Comparison of ENCODE assay signal across 8 cellular contexts in the genomic region with DNA sequence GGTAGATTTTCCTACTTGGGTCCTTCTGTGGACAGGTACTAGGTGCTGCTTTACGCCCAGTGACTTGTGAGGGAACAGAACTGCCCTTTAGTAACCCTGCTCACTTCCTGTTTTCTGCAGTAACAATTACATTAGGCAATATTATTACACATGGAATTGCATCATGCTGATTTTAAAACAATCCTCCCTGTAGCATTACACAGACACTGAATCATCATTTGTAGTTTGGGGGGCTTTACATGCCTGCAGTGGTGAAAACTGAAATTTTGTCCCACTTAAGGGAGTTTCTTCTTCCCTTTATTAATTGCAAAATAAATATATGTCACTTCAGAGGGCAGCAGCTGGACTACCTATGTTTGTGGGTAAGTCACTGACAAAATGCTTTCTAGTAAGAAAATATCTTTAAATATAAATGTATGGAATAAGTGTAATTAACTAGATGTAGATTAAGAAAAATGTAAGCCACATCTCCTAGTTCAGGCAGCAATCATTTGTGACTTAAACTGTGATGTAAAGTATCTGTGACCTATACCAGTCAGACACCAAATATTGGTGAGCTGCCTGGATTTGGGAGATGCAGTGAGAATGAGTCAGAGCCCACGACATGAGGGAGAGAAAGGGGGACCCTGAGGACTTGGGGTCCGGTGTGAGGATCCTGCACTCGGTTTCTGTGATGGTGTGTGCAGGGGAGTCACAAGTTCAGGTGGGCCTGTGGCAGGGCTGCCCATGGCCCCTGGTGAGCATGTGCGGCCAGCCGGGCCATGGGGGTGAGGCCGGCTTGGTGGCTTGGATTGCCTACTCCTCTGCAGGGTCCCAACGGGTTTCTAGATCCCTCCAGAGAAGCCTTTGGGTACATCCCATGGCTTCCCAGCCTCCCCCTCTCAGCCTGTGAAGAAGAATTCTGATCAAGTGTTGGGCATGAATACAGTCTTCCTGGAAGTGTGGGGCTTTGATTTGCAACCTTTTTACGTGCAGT.
DNase-seq lines count a peak whose midpoint lies in the region; ATAC-seq and TF ChIP-seq lines count a peak whose summit lies in the region.

No MANE protein-coding gene starts in this region.

- no peak overlapping the region for H3K9ac ChIP-seq in parathyroid adenoma

- no peaks in the 10 kb centered on the region for H3K9me3 Mint-ChIP-seq in dendritic cell treated with granulocyte-macrophage colony-stimulating factor and Interleukin-4, amounts not matched to agents 40 ng/mL and 50 ng/mL, for 4 days

- H3K4me2 ChIP-seq in parathyroid adenoma (ENCODE audit: low read length) = peak overlapping the region; percentile 2

- H3K4me3 Mint-ChIP-seq in dendritic cell treated with granulocyte-macrophage colony-stimulating factor and Interleukin-4, amounts not matched to agents 40 ng/mL and 50 ng/mL, for 4 days = no peak overlapping the region

- H3K36me3 ChIP-seq in parathyroid adenoma (ENCODE audit: control insufficient read depth, insufficient read depth, low read length) = no peaks in the 10 kb centered on the region

- TF ChIP-seq CTCF in parathyroid adenoma (IDR thresholded peaks at IDR 0.05) = no peak

- ATAC-seq in GM21619 (IDR thresholded peaks at IDR 0.05; ENCODE audit: unreplicated experiment) = no peak
- ATAC-seq in GM19397 (IDR thresholded peaks at IDR 0.05; ENCODE audit: unreplicated experiment) = no peak
- no peak for ATAC-seq in HG03280 (IDR thresholded peaks at IDR 0.05; ENCODE audit: unreplicated experiment)

- peaks cover 56% of the 10 kb centered on the region for H3K4me1 Mint-ChIP-seq in dendritic cell treated with granulocyte-macrophage colony-stimulating factor and Interleukin-4, amounts not matched to agents 40 ng/mL and 50 ng/mL, for 4 days (ENCODE audit: low read depth)

- H3K79me2 ChIP-seq in parathyroid adenoma = no peaks in the 10 kb centered on the region

- no peaks in the 10 kb centered on the region for H3K4me1 ChIP-seq in parathyroid adenoma

- no peak overlapping the region for H2AFZ ChIP-seq in parathyroid adenoma

- no peaks in the 10 kb centered on the region for H3K9me3 ChIP-seq in parathyroid adenoma (ENCODE audit: control insufficient read depth, low read length)

- H3K27ac ChIP-seq in parathyroid adenoma = no peak overlapping the region

- H3K27ac Mint-ChIP-seq in dendritic cell treated with granulocyte-macrophage colony-stimulating factor and Interleukin-4, amounts not matched to agents 40 ng/mL and 50 ng/mL, for 4 days = peak overlapping the region; percentile 37

- H3K4me3 ChIP-seq in parathyroid adenoma (ENCODE audit: low read depth, low read length) = no peak overlapping the region

- intact Hi-C loops in dendritic cell treated with granulocyte-macrophage colony-stimulating factor and Interleukin-4, amounts not matched to agents 40 ng/mL and 50 ng/mL, for 4 days (cut with micrococcal nuclease) = loop anchor here (5.0 kb wide), 1 partner anchor 37 kb away; no protein-coding TSS in a partner anchor

- peaks cover 4% of the 10 kb centered on the region for H3K27me3 Mint-ChIP-seq in dendritic cell treated with granulocyte-macrophage colony-stimulating factor and Interleukin-4, amounts not matched to agents 40 ng/mL and 50 ng/mL, for 4 days

- DNase-seq in NK-92 treated with Interleukin-12 subunit alpha and Interleukin-12 subunit beta, amount 100 ng/mL, for 24 hours (lab: John Stamatoyannopoulos, UW) = peak; percentile 24
- no peak for DNase-seq in NK-92 (lab: John Stamatoyannopoulos, UW; ENCODE audit: unreplicated experiment)
- peak; percentile 77 for DNase-seq in NOMO-1 treated with dmso at 0.1 percent for 144 hours (lab: John Stamatoyannopoulos, UW; ENCODE audit: unreplicated experiment)

- H3K27me3 ChIP-seq in parathyroid adenoma (ENCODE audit: control insufficient read depth, insufficient read depth, low read length) = no peaks in the 10 kb centered on the region

- no peaks in the 10 kb centered on the region for H3K36me3 Mint-ChIP-seq in dendritic cell treated with granulocyte-macrophage colony-stimulating factor and Interleukin-4, amounts not matched to agents 40 ng/mL and 50 ng/mL, for 4 days (ENCODE audit: low read depth)
